ENCODE assay signal across 17 cellular contexts in genomic region chr12:114902665-114903393, GRCh38.
DNase-seq lines count a peak whose midpoint lies in the region; ATAC-seq, FAIRE-seq and TF ChIP-seq lines count a peak whose summit lies in the region.
"Had no signal": no experiment of that assay in that cellular context is flagged by ENCODE, and none has a peak within 500 bp of the region (broad histone marks: within the 10 kb centered on the region; RNA-seq: fewer than 3 reads in every experiment).

No MANE protein-coding gene starts in this region.

- H3K79me1 ChIP-seq in mesendoderm (ENCODE audit: low read length), result no peaks in the 10 kb centered on the region

- peak overlapping the region; percentile 83 for H3K27ac ChIP-seq in astrocyte (ENCODE audit: low read depth, low read length)
- H3K27ac ChIP-seq in mesendoderm (ENCODE audit: low read depth, low read length), result no peak overlapping the region
- H3K27ac ChIP-seq in right cardiac atrium (ENCODE audit: low read length), result no peak overlapping the region
- H3K27ac ChIP-seq: pancreas, SK-N-MC had no signal

- no peaks in the 10 kb centered on the region for H3K36me3 Mint-ChIP-seq in astrocyte (ENCODE audit: low read depth, unreplicated experiment)

- no peaks in the 10 kb centered on the region for H3K79me2 ChIP-seq in astrocyte (ENCODE audit: insufficient read depth, low read length)
- no peaks in the 10 kb centered on the region for H3K79me2 ChIP-seq in mesendoderm (ENCODE audit: control insufficient read depth, insufficient read depth, low read length)

- no peak overlapping the region for H3K4ac ChIP-seq in mesendoderm (ENCODE audit: low read depth, low read length)

- H3K4me3 ChIP-seq in astrocyte (ENCODE audit: insufficient read depth, low read depth, low read length), result peak overlapping the region; percentile 54
- no peak overlapping the region for H3K4me3 ChIP-seq in mesendoderm (ENCODE audit: low read length)
- no peak overlapping the region for H3K4me3 ChIP-seq in right cardiac atrium (ENCODE audit: low read length)
- H3K4me3 ChIP-seq: pancreas, SK-N-MC had no signal

- peaks cover 13% of the 10 kb centered on the region for H3K27me3 Mint-ChIP-seq in astrocyte (ENCODE audit: low read depth, unreplicated experiment)
- H3K27me3 Mint-ChIP-seq: activated T-cell treated with anti-CD3 and anti-CD28 coated beads, Interleukin-2, amount 50 U/mL, for 24 hours had no signal

- peak overlapping the region; percentile 83 for H3K9ac ChIP-seq in astrocyte (ENCODE audit: low read length)
- peak overlapping the region; percentile 14 for H3K9ac ChIP-seq in mesendoderm (ENCODE audit: low read length)

- no peaks in the 10 kb centered on the region for H4K20me1 ChIP-seq in astrocyte (ENCODE audit: insufficient read depth, low read length)

- WGBS in mesendoderm (ENCODE audit: extremely low coverage, insufficient coverage, low lambda C conversion rate), result no CpG with 5 or more reads among the region's 13 CpGs
- 78% methylated on average over 13 of the region's 13 CpGs for WGBS in right cardiac atrium

- no peak overlapping the region for H4K8ac ChIP-seq in mesendoderm (ENCODE audit: low read depth, low read length)

- DNase-seq in DMS153 (lab: John Stamatoyannopoulos, UW) (peak; percentile 78), NCI-H1436 (lab: John Stamatoyannopoulos, UW) (peak; percentile 16), astrocyte (ENCODE audit: low read depth) (peak; percentile 82), mesendoderm (no peak), NCI-H1694 treated with DMSO at 0.1 percent for 48 hours (lab: John Stamatoyannopoulos, UW) (no peak), NK-92 (lab: John Stamatoyannopoulos, UW; ENCODE audit: unreplicated experiment) (no peak), right cardiac atrium (no peak)
- DNase-seq: activated CD4-positive, alpha-beta T cell treated with anti-CD3 and anti-CD28 coated beads for 1 hour; activated T-cell treated with anti-CD3 and anti-CD28 coated beads, Interleukin-2, amount 50 U/mL, for 24 hours; amygdala; hypothalamus; NCI-H1092; pancreas; stimulated activated CD4-positive, alpha-beta T cell treated with anti-CD3 and anti-CD28 coated beads, Interleukin-2, amount 100 ng/mL, for 48 hours; stimulated activated naive CD4-positive, alpha-beta T cell treated with Interleukin-2 at 50 U/mL for 16 hours had no signal

- intact Hi-C loops in right cardiac atrium (cut with DNase I), result no loop called here

- H3K4me2 ChIP-seq in astrocyte (ENCODE audit: low read length) (peak overlapping the region; percentile 87), mesendoderm (ENCODE audit: low read length) (no peak overlapping the region)

- no peak overlapping the region for H3K23ac ChIP-seq in mesendoderm (ENCODE audit: low read length)

- H2BK120ac ChIP-seq in mesendoderm (ENCODE audit: low read depth, low read length), result peak overlapping the region; percentile 19

- no peak for TF ChIP-seq CTCF in astrocyte (IDR thresholded peaks at IDR 0.05; ENCODE audit: insufficient read depth, low read depth, low read length)

- H3K4me1 ChIP-seq in astrocyte (ENCODE audit: insufficient read depth, low read length), result peaks cover 18% of the 10 kb centered on the region
- H3K4me1 ChIP-seq in mesendoderm (ENCODE audit: control insufficient read depth, low read depth, low read length), result peaks cover 9% of the 10 kb centered on the region
- H3K4me1 ChIP-seq in right cardiac atrium (ENCODE audit: control insufficient read depth, insufficient read depth, low read length), result no peaks in the 10 kb centered on the region
- H3K4me1 ChIP-seq: pancreas had no signal

- no peak overlapping the region for H3K18ac ChIP-seq in mesendoderm (ENCODE audit: low read length)

- peak overlapping the region; percentile 76 for H2AFZ ChIP-seq in astrocyte (ENCODE audit: low read depth, low read length)

- H3K4me3 Mint-ChIP-seq in astrocyte (ENCODE audit: unreplicated experiment), result no peak overlapping the region
- H3K4me3 Mint-ChIP-seq: activated T-cell treated with anti-CD3 and anti-CD28 coated beads, Interleukin-2, amount 50 U/mL, for 24 hours had no signal

- H3K36me3 ChIP-seq in astrocyte (ENCODE audit: insufficient read depth, low read length) (no peaks in the 10 kb centered on the region), mesendoderm (ENCODE audit: control insufficient read depth, insufficient read depth, low read length) (no peaks in the 10 kb centered on the region)
- H3K36me3 ChIP-seq: pancreas had no signal

- ATAC-seq in right cardiac atrium, result no peak
- ATAC-seq in GM19395 (IDR thresholded peaks at IDR 0.05; ENCODE audit: unreplicated experiment), result no peak
- ATAC-seq: pancreas had no signal

- no peaks in the 10 kb centered on the region for H3K9me3 Mint-ChIP-seq in astrocyte (ENCODE audit: unreplicated experiment)

- H4K5ac ChIP-seq in mesendoderm (ENCODE audit: low read length), result no peak overlapping the region

- H3K27me3 ChIP-seq in astrocyte (ENCODE audit: insufficient read depth, low read length), result no peaks in the 10 kb centered on the region
- no peaks in the 10 kb centered on the region for H3K27me3 ChIP-seq in mesendoderm (ENCODE audit: insufficient read depth, low read length, poor library complexity)
- H3K27me3 ChIP-seq in right cardiac atrium (ENCODE audit: control insufficient read depth, insufficient read depth), result peaks cover 3% of the 10 kb centered on the region

- FAIRE-seq in astrocyte (lab: Jason Lieb, UNC), result peak; percentile 71
- FAIRE-seq: pancreas had no signal

- H2AK5ac ChIP-seq in mesendoderm (ENCODE audit: low read length), result peak overlapping the region; percentile 73

- H3K9me3 ChIP-seq in astrocyte (ENCODE audit: insufficient read depth, low read depth, low read length) (no peaks in the 10 kb centered on the region), right cardiac atrium (ENCODE audit: control insufficient read depth, low read length) (no peaks in the 10 kb centered on the region)
- H3K9me3 ChIP-seq: pancreas had no signal

- no peaks in the 10 kb centered on the region for H3K4me1 Mint-ChIP-seq in astrocyte (ENCODE audit: low read depth, unreplicated experiment)

- H3K56ac ChIP-seq in mesendoderm (ENCODE audit: low read length), result peak overlapping the region; percentile 72

- no peak overlapping the region for H3K27ac Mint-ChIP-seq in astrocyte (ENCODE audit: unreplicated experiment)
- H3K27ac Mint-ChIP-seq: activated T-cell treated with anti-CD3 and anti-CD28 coated beads, Interleukin-2, amount 50 U/mL, for 24 hours had no signal

- no peak overlapping the region for H2BK15ac ChIP-seq in mesendoderm (replicated peaks; ENCODE audit: low read depth)

- peak overlapping the region; percentile 58 for H2BK5ac ChIP-seq in mesendoderm (ENCODE audit: low read length)

Comparison
In these comparisons a context has a peak if more than half of its experiments do, and no peak if none do; other contexts are left out.
1. DNase-seq: peak in DMS153 (single experiment), NCI-H1436 (single experiment) and astrocyte (single experiment); none in mesendoderm (single experiment), NCI-H1694 treated with DMSO at 0.1 percent for 48 hours (single experiment), NK-92 (single experiment) and right cardiac atrium (0 of 3).